ENCODE assay signal across 9 cellular contexts in genomic region chrX:72620550-72621145, GRCh38. TPM values are rescaled to one million over a fixed set of nuclear protein-coding genes. Genes with fewer than 3 reads are reported as not detected.
DNase-seq lines count a peak whose midpoint lies in the region; ATAC-seq lines count a peak whose summit lies in the region.
"Had no signal": no experiment of that assay in that cellular context is flagged by ENCODE, and none has a peak within 500 bp of the region (broad histone marks: within the 10 kb centered on the region; RNA-seq: fewer than 3 reads in every experiment).

No MANE protein-coding gene starts in this region.

- H3K36me3 Mint-ChIP-seq in activated T-cell treated with anti-CD3 and anti-CD28 coated beads, Interleukin-2, amount 50 U/mL, for 24 hours (ENCODE audit: low read depth), result peaks cover 9% of the 10 kb centered on the region

- ATAC-seq in left ventricle myocardium superior, result peak; percentile 57
- ATAC-seq in GM18498 (IDR thresholded peaks at IDR 0.05; ENCODE audit: unreplicated experiment), result no peak
- ATAC-seq: naive thymus-derived CD4-positive, alpha-beta T cell had no signal

- H3K27me3 Mint-ChIP-seq in activated T-cell treated with anti-CD3 and anti-CD28 coated beads, Interleukin-2, amount 50 U/mL, for 24 hours, result peaks cover 72% of the 10 kb centered on the region

- H3K27ac Mint-ChIP-seq in activated T-cell treated with anti-CD3 and anti-CD28 coated beads, Interleukin-2, amount 50 U/mL, for 24 hours, result peak overlapping the region; percentile 96

- DNase-seq in DMS 273 (lab: John Stamatoyannopoulos, UW; ENCODE audit: unreplicated experiment) (peak; percentile 4), DMS 273 treated with DMSO at 0.1 percent for 48 hours (lab: John Stamatoyannopoulos, UW) (no peak), left ventricle myocardium superior (peak; percentile 18), NCI-H146 (lab: John Stamatoyannopoulos, UW) (no peak), DMS114 treated with DMSO at 0.1 percent for 48 hours (lab: John Stamatoyannopoulos, UW; ENCODE audit: unreplicated experiment) (no peak)
- DNase-seq in activated T-cell treated with anti-CD3 and anti-CD28 coated beads, Interleukin-2, amount 50 U/mL, for 24 hours, result peak; percentile 40
- DNase-seq in stimulated activated CD8-positive, alpha-beta memory T cell treated with anti-CD3 and anti-CD28 coated beads, Interleukin-7, amount 100 ng/mL, for 24 hours (ENCODE audit: low read depth), result peak; percentile 2

- H3K4me3 Mint-ChIP-seq in activated T-cell treated with anti-CD3 and anti-CD28 coated beads, Interleukin-2, amount 50 U/mL, for 24 hours, result peak overlapping the region; percentile 63

- peaks cover 32% of the 10 kb centered on the region for H3K4me1 Mint-ChIP-seq in activated T-cell treated with anti-CD3 and anti-CD28 coated beads, Interleukin-2, amount 50 U/mL, for 24 hours (ENCODE audit: low read depth)

- peaks cover 3% of the 10 kb centered on the region for H3K9me3 Mint-ChIP-seq in activated T-cell treated with anti-CD3 and anti-CD28 coated beads, Interleukin-2, amount 50 U/mL, for 24 hours

- intact Hi-C loops in left ventricle myocardium superior (cut with micrococcal nuclease), result no loop called here

RNA-seq across cellular contexts. Expression of gene HDAC8, which starts 48.0 kb away (rescaled TPM):
- 18.3 TPM for total RNA-seq in left ventricle myocardium superior

Comparison
In these comparisons a context has a peak if more than half of its experiments do, and no peak if none do; other contexts are left out.
1. DNase-seq: peak in DMS 273 (single experiment), activated T-cell treated with anti-CD3 and anti-CD28 coated beads, Interleukin-2, amount 50 U/mL, for 24 hours (single experiment), left ventricle myocardium superior (single experiment) and stimulated activated CD8-positive, alpha-beta memory T cell treated with anti-CD3 and anti-CD28 coated beads, Interleukin-7, amount 100 ng/mL, for 24 hours (single experiment); none in DMS 273 treated with DMSO at 0.1 percent for 48 hours (single experiment), NCI-H146 (single experiment) and DMS114 treated with DMSO at 0.1 percent for 48 hours (single experiment).